Comparison of ENCODE assay signal across 8 cellular contexts in genomic region chr20:28602001-28602400, GRCh38.
DNase-seq lines count a peak whose midpoint lies in the region; ATAC-seq and TF ChIP-seq lines count a peak whose summit lies in the region.
"Not testable (repeated sequence)": the region's sequence is repeated elsewhere in the genome, so short reads cannot be mapped to it uniquely, and the experiment has no call there.

No MANE protein-coding gene starts in this region.

- peak overlapping the region; percentile 75 for H3K9ac ChIP-seq in OCI-LY1 (ENCODE audit: low read length)

- H4K20me1 ChIP-seq in OCI-LY1 (ENCODE audit: insufficient read depth, low read length) = not testable (repeated sequence)

- H3K9me3 Mint-ChIP-seq in CD8-positive, alpha-beta T cell; activated T-cell treated with anti-CD3 and anti-CD28 coated beads, Interleukin-2, amount 50 U/mL, for 24 hours: not testable (repeated sequence)

- H3K27ac ChIP-seq in CD8-positive, alpha-beta T cell (ENCODE audit: low read depth, low read length) = peak overlapping the region; percentile 73
- not testable (repeated sequence) for H3K27ac ChIP-seq in OCI-LY1 (ENCODE audit: low read depth, low read length, poor library complexity, severe bottlenecking)
- H3K27ac ChIP-seq in foreskin keratinocyte = peak overlapping the region; percentile 66
- H3K27ac ChIP-seq in lung (ENCODE audit: low read depth in 1 of 2, low read length in 1 of 2) = peak overlapping the region; percentile 77 to 79
- H3K27ac ChIP-seq in upper lobe of left lung = peak overlapping the region in 3 of 4 donors; percentile 69 to 84 (median 82)

- peak overlapping the region; percentile 96 for H3K4me3 ChIP-seq in CD8-positive, alpha-beta T cell (ENCODE audit: low read depth, low read length)
- H3K4me3 ChIP-seq in OCI-LY1 (ENCODE audit: low read depth, low read length, poor library complexity, severe bottlenecking) = peak overlapping the region; percentile 67
- peak overlapping the region; percentile 73 to 75 for H3K4me3 ChIP-seq in cardiac fibroblast (replicated peaks in 1 of 2; ENCODE audit: low read depth in 2 of 2, low read length in 2 of 2)
- H3K4me3 ChIP-seq in lung = peak overlapping the region; percentile 63
- H3K4me3 ChIP-seq in upper lobe of left lung = peak overlapping the region; percentile 28 to 89 (median 64)

- not testable (repeated sequence) for H2AFZ ChIP-seq in OCI-LY1 (ENCODE audit: low read length)

- H3K9me3 ChIP-seq in CD8-positive, alpha-beta T cell (ENCODE audit: low read length); OCI-LY1 (ENCODE audit: low read length); lung (ENCODE audit: control insufficient read depth in 2 of 2, insufficient read depth in 1 of 2, low read length in 1 of 2); upper lobe of left lung: not testable (repeated sequence)

- H3K9me2 ChIP-seq in OCI-LY1 (ENCODE audit: low read depth, low read length) = not testable (repeated sequence)

- H3K4me3 Mint-ChIP-seq in CD8-positive, alpha-beta T cell = peak overlapping the region; percentile 96
- peak overlapping the region; percentile 92 for H3K4me3 Mint-ChIP-seq in activated T-cell treated with anti-CD3 and anti-CD28 coated beads, Interleukin-2, amount 50 U/mL, for 24 hours

- intact Hi-C loops in CD8-positive, alpha-beta T cell (cut with DNase I, micrococcal nuclease) = not testable (repeated sequence)

- not testable (repeated sequence) for H3K36me3 ChIP-seq in CD8-positive, alpha-beta T cell (ENCODE audit: insufficient read depth, low read length); OCI-LY1 (ENCODE audit: insufficient read depth, low read length); lung (ENCODE audit: control insufficient read depth in 2 of 2, insufficient read depth in 2 of 2, low read length in 2 of 2); upper lobe of left lung

- H3K36me3 Mint-ChIP-seq in CD8-positive, alpha-beta T cell = peaks cover 18% of the 10 kb centered on the region
- H3K36me3 Mint-ChIP-seq in activated T-cell treated with anti-CD3 and anti-CD28 coated beads, Interleukin-2, amount 50 U/mL, for 24 hours (ENCODE audit: low read depth) = peaks cover 36% of the 10 kb centered on the region

- TF ChIP-seq POLR2A in upper lobe of left lung (IDR thresholded peaks at IDR 0.05) = not testable (repeated sequence)

- H3K27me3 ChIP-seq in CD8-positive, alpha-beta T cell (ENCODE audit: insufficient read depth, low read length); OCI-LY1 (ENCODE audit: insufficient read depth, low read length); foreskin keratinocyte; lung (ENCODE audit: control insufficient read depth, insufficient read depth); upper lobe of left lung: not testable (repeated sequence)

- not testable (repeated sequence) for H3K79me2 ChIP-seq in OCI-LY1 (ENCODE audit: insufficient read depth, low read length)

- TF ChIP-seq CTCF in CD8-positive, alpha-beta T cell (IDR thresholded peaks at IDR 0.05); OCI-LY1 (IDR thresholded peaks at IDR 0.05; ENCODE audit: low read length); cardiac fibroblast (IDR thresholded peaks at IDR 0.05; ENCODE audit: low read depth, low read length); foreskin keratinocyte (conservative IDR thresholded peaks at IDR 0.05); lung (IDR thresholded peaks at IDR 0.05; ENCODE audit: control extremely low read depth, extremely low read depth); upper lobe of left lung (IDR thresholded peaks at IDR 0.05): not testable (repeated sequence)

- POLR2A ChIA-PET in CD8-positive, alpha-beta T cell (lab: Charles Lee) = not testable (repeated sequence)

- CTCF ChIA-PET in CD8-positive, alpha-beta T cell (lab: Charles Lee) = not testable (repeated sequence)

- H3K27me3 Mint-ChIP-seq in CD8-positive, alpha-beta T cell (ENCODE audit: low read depth); activated T-cell treated with anti-CD3 and anti-CD28 coated beads, Interleukin-2, amount 50 U/mL, for 24 hours: not testable (repeated sequence)

- TF ChIP-seq EP300 in upper lobe of left lung (IDR thresholded peaks at IDR 0.05) = not testable (repeated sequence)

- ATAC-seq in CD8-positive, alpha-beta T cell; foreskin keratinocyte; lung (ENCODE audit: insufficient read depth, low FRiP score); upper lobe of left lung (ENCODE audit: low FRiP score in 2 of 2): not testable (repeated sequence)

- not testable (repeated sequence) for H3F3A ChIP-seq in OCI-LY1 (ENCODE audit: insufficient read depth, low read length)

- DNase-seq in CD8-positive, alpha-beta T cell; activated T-cell treated with anti-CD3 and anti-CD28 coated beads, Interleukin-2, amount 50 U/mL, for 24 hours; cardiac fibroblast (ENCODE audit: low read depth in 2 of 2); foreskin keratinocyte; lung (ENCODE audit: low spot score); upper lobe of left lung: not testable (repeated sequence)
- DNase-seq in renal cortical epithelial cell (ENCODE audit: low read depth) = peak; percentile 56

- H3K4me1 ChIP-seq in CD8-positive, alpha-beta T cell (ENCODE audit: insufficient read depth, low read length); foreskin keratinocyte; lung (ENCODE audit: control insufficient read depth in 2 of 2, insufficient read depth in 2 of 2, low read length in 2 of 2); upper lobe of left lung: not testable (repeated sequence)
- H3K4me1 ChIP-seq in OCI-LY1 (ENCODE audit: insufficient read depth, low read length, severe bottlenecking) = peaks cover 10% of the 10 kb centered on the region

- WGBS in lung, 2 donors = 2 to 11% methylated on average over 5 to 7 of the region's 7 CpGs
- WGBS in upper lobe of left lung, 2 donors = 5 to 14% methylated on average over 4 to 7 of the region's 7 CpGs

- H3K4me2 ChIP-seq in OCI-LY1 (ENCODE audit: low read length) = peak overlapping the region; percentile 65

- peak overlapping the region; percentile 93 for H3K27ac Mint-ChIP-seq in CD8-positive, alpha-beta T cell
- peak overlapping the region; percentile 94 for H3K27ac Mint-ChIP-seq in activated T-cell treated with anti-CD3 and anti-CD28 coated beads, Interleukin-2, amount 50 U/mL, for 24 hours

- H3K4me1 Mint-ChIP-seq in CD8-positive, alpha-beta T cell (ENCODE audit: low read depth) = peaks cover 39% of the 10 kb centered on the region
- H3K4me1 Mint-ChIP-seq in activated T-cell treated with anti-CD3 and anti-CD28 coated beads, Interleukin-2, amount 50 U/mL, for 24 hours (ENCODE audit: low read depth) = peaks cover 36% of the 10 kb centered on the region
